17 cellular contexts compared by ENCODE assay signal in genomic region chr1:233657466-233657865, GRCh38. TPM values are rescaled to one million over a fixed set of nuclear protein-coding genes. Genes with fewer than 3 reads are reported as not detected.
DNase-seq lines count a peak whose midpoint lies in the region; ATAC-seq and TF ChIP-seq lines count a peak whose summit lies in the region.
"Had no signal": no experiment of that assay in that cellular context is flagged by ENCODE, and none has a peak within 500 bp of the region (broad histone marks: within the 10 kb centered on the region; RNA-seq: fewer than 3 reads in every experiment).

No MANE protein-coding gene starts in this region.

- TF ChIP-seq POLR2A in breast epithelium (IDR thresholded peaks at IDR 0.05) = no peak

- H2AFZ ChIP-seq in PC-3 (ENCODE audit: low read length) = no peak overlapping the region
- H2AFZ ChIP-seq: GM23338 had no signal

- peaks cover 13% of the 10 kb centered on the region for H3K36me3 Mint-ChIP-seq in MCF 10A (ENCODE audit: insufficient read depth, unreplicated experiment)
- H3K36me3 Mint-ChIP-seq: CD14-positive monocyte; CD8-positive, alpha-beta T cell had no signal

- TF ChIP-seq CTCF in MCF 10A (IDR thresholded peaks at IDR 0.05; ENCODE audit: unreplicated experiment) = no peak
- TF ChIP-seq CTCF in breast epithelium (IDR thresholded peaks at IDR 0.05) = no peak
- TF ChIP-seq CTCF in PC-3 (conservative IDR thresholded peaks at IDR 0.05; ENCODE audit: low read depth, low read length) = no peak

- H3K9me2 ChIP-seq in PC-3 (replicated peaks; ENCODE audit: low read length) = no peaks in the 10 kb centered on the region

- H3K4me1 Mint-ChIP-seq in MCF 10A (ENCODE audit: insufficient read depth, unreplicated experiment) = peaks cover 56% of the 10 kb centered on the region
- H3K4me1 Mint-ChIP-seq: CD14-positive monocyte had no signal

- no peaks in the 10 kb centered on the region for H3K9me3 ChIP-seq in breast epithelium
- no peaks in the 10 kb centered on the region for H3K9me3 ChIP-seq in PC-3 (ENCODE audit: low read length)
- no peaks in the 10 kb centered on the region for H3K9me3 ChIP-seq in endocrine pancreas (ENCODE audit: control insufficient read depth, low read length)
- H3K9me3 ChIP-seq: BLaER1 had no signal

- H3K4me2 ChIP-seq in PC-3 (ENCODE audit: low read length) = peak overlapping the region; percentile 56
- H3K4me2 ChIP-seq: BLaER1, GM23338 had no signal

- intact Hi-C loops in MCF 10A (cut with micrococcal nuclease) (no loop called here), breast epithelium (cut with DNase I; ENCODE audit: low total_unique reads) (no loop called here), PC-3 (cut with micrococcal nuclease) (no loop called here)

- H3K36me3 ChIP-seq in breast epithelium = no peaks in the 10 kb centered on the region
- no peaks in the 10 kb centered on the region; the same call in 1 of the 2 replicates for H3K36me3 ChIP-seq in PC-3 (ENCODE audit: low read depth, low read length)
- H3K36me3 ChIP-seq in endocrine pancreas (ENCODE audit: control insufficient read depth, insufficient read depth, low read length) = no peaks in the 10 kb centered on the region
- H3K36me3 ChIP-seq: BLaER1 had no signal

- no TSS peak for BruUV-seq in MCF 10A (replicated peaks; lab: Mats Ljungman, UMichigan)
- BruUV-seq in PC-3 (replicated peaks; lab: Mats Ljungman, UMichigan) = no TSS peak

- POLR2A ChIA-PET in MCF 10A (lab: Yijun Ruan, JAX) (interaction anchor here (0.7 to 4.2 kb wide), 4 partner anchors 8 to 25 kb away, joined by 4 to 28 read pairs (median 4); no protein-coding TSS in a partner anchor), PC-3 (lab: Charles Lee; ENCODE audit: unreplicated experiment) (interaction anchor here (0.5 kb wide), 1 partner anchor 266 kb away, joined by 3 read pairs; no protein-coding TSS in a partner anchor)

- H3K9ac ChIP-seq in PC-3 (ENCODE audit: low read length) (no peak overlapping the region), endocrine pancreas (ENCODE audit: control insufficient read depth, insufficient read depth, low read length) (no peak overlapping the region)
- H3K9ac ChIP-seq: BLaER1 had no signal

- no peaks in the 10 kb centered on the region for H3K27me3 Mint-ChIP-seq in MCF 10A (ENCODE audit: insufficient read depth, unreplicated experiment)

- H3K4me3 ChIP-seq in breast epithelium = no peak overlapping the region
- H3K4me3 ChIP-seq in PC-3 (ENCODE audit: low read length) = no peak overlapping the region
- peak overlapping the region; percentile 25 for H3K4me3 ChIP-seq in endocrine pancreas (ENCODE audit: control insufficient read depth, insufficient read depth, low read length)
- H3K4me3 ChIP-seq: BLaER1, GM23338 had no signal

- CTCF ChIA-PET in MCF 10A (lab: Yijun Ruan, JAX) (interaction anchor here (0.6 to 6.0 kb wide), 6 partner anchors 9 to 1432 kb away, joined by 3 to 30 read pairs (median 4); no protein-coding TSS in a partner anchor), PC-3 (lab: Charles Lee) (no interaction called here)

- no peaks in the 10 kb centered on the region for H3K4me1 ChIP-seq in breast epithelium
- H3K4me1 ChIP-seq in PC-3 (ENCODE audit: insufficient read depth, low read length) = peaks cover 49% of the 10 kb centered on the region
- peaks cover 15% of the 10 kb centered on the region for H3K4me1 ChIP-seq in endocrine pancreas (ENCODE audit: control insufficient read depth, insufficient read depth, low read length)
- H3K4me1 ChIP-seq: BLaER1 had no signal

- peaks cover 13% of the 10 kb centered on the region for H3F3A ChIP-seq in PC-3 (ENCODE audit: low read length, unreplicated experiment)

- peak overlapping the region; percentile 35 for H3K27ac Mint-ChIP-seq in MCF 10A (ENCODE audit: low read depth, unreplicated experiment)
- H3K27ac Mint-ChIP-seq: CD14-positive monocyte; CD8-positive, alpha-beta T cell; GM23338; HFFc6 had no signal

- H4K20me1 ChIP-seq in PC-3 (ENCODE audit: low read length) = no peaks in the 10 kb centered on the region
- H4K20me1 ChIP-seq: BLaER1 had no signal

- ATAC-seq in PC-3 (no peak), GM21515 (IDR thresholded peaks at IDR 0.05; ENCODE audit: unreplicated experiment) (no peak), HG02884 (IDR thresholded peaks at IDR 0.05; ENCODE audit: unreplicated experiment) (no peak)
- ATAC-seq: CD8-positive, alpha-beta T cell; GM23338 had no signal

- H3K4me3 Mint-ChIP-seq in MCF 10A (ENCODE audit: unreplicated experiment) = no peak overlapping the region
- H3K4me3 Mint-ChIP-seq: CD14-positive monocyte; CD8-positive, alpha-beta T cell; GM23338; HFFc6 had no signal

- peaks cover 7% of the 10 kb centered on the region for H3K9me3 Mint-ChIP-seq in MCF 10A (ENCODE audit: unreplicated experiment)
- H3K9me3 Mint-ChIP-seq: CD8-positive, alpha-beta T cell; GM23338 had no signal

- H3K27me3 ChIP-seq in breast epithelium (no peaks in the 10 kb centered on the region), PC-3 (ENCODE audit: low read length) (no peaks in the 10 kb centered on the region), endocrine pancreas (ENCODE audit: control insufficient read depth, insufficient read depth, low read length) (no peaks in the 10 kb centered on the region)
- H3K27me3 ChIP-seq: BLaER1 had no signal

- DNase-seq in MCF 10A (ENCODE audit: unreplicated experiment) = no peak
- DNase-seq in breast epithelium (ENCODE audit: low spot score in 2 of 2) = no peak
- no peak for DNase-seq in PC-3
- DNase-seq in caudate nucleus (lab: John Stamatoyannopoulos, UW) = no peak
- DNase-seq: 8988T; CD8-positive, alpha-beta T cell; DMS 273 treated with DMSO at 0.1 percent for 48 hours; DMS53; HCEC 1CT; HFFc6 had no signal

- peaks cover 69% of the 10 kb centered on the region for H3K79me2 ChIP-seq in PC-3 (ENCODE audit: low read length)

- no peak overlapping the region for H3K27ac ChIP-seq in breast epithelium
- peak overlapping the region; percentile 93; the same call in 1 of the 2 replicates for H3K27ac ChIP-seq in PC-3 (ENCODE audit: low read length)
- no peak overlapping the region for H3K27ac ChIP-seq in caudate nucleus (ENCODE audit: low read depth, low read length)
- H3K27ac ChIP-seq: BLaER1 had no signal

RNA-seq across cellular contexts. Expression of gene KCNK1, which starts 43.6 kb away (rescaled TPM):
- total RNA-seq in MCF 10A (2022) (24.3 and 41.3 TPM in 2 replicates), breast epithelium (1 to 10 TPM in 2 of 3 donors, under 1 TPM in 1; 0.96 to 9.1 (median 5.2) TPM), PC-3 (2014; rRNA removed) (31.1 and 34.7 TPM in 2 replicates)
- total RNA-seq: A673; CD8-positive, alpha-beta T cell; HFFc6 had no signal
